Comparison of ENCODE assay signal across 8 cellular contexts in genomic region chr18:21112140-21112473, GRCh38. TPM values are rescaled to one million over a fixed set of nuclear protein-coding genes. Genes with fewer than 3 reads are reported as not detected.
DNase-seq lines count a peak whose midpoint lies in the region; ATAC-seq and TF ChIP-seq lines count a peak whose summit lies in the region.

No MANE protein-coding gene starts in this region.

- peaks cover 23% of the 10 kb centered on the region for H3K4me1 ChIP-seq in foreskin keratinocyte
- H3K4me1 ChIP-seq in rectal smooth muscle tissue (ENCODE audit: control insufficient read depth, insufficient read depth, low read length), result peaks cover 3% of the 10 kb centered on the region

- no peaks in the 10 kb centered on the region for H3K36me3 ChIP-seq in rectal smooth muscle tissue (ENCODE audit: control insufficient read depth, insufficient read depth, low read length)

- TF ChIP-seq CTCF in foreskin keratinocyte (conservative IDR thresholded peaks at IDR 0.05), result no peak

- H3K27me3 ChIP-seq in foreskin keratinocyte (no peaks in the 10 kb centered on the region), rectal smooth muscle tissue (ENCODE audit: control insufficient read depth, insufficient read depth, low read length) (no peaks in the 10 kb centered on the region)

- intact Hi-C loops in Right ventricle myocardium inferior (cut with DNase I), result no loop called here
- intact Hi-C loops in cardiac septum (cut with DNase I), result no loop called here

- peak; percentile 86 for DNase-seq in Right ventricle myocardium inferior (ENCODE audit: missing footprints)
- DNase-seq in cardiac septum (ENCODE audit: low spot score), result no peak
- peak; percentile 2 for DNase-seq in activated CD8-positive, alpha-beta memory T cell treated with anti-CD3 and anti-CD28 coated beads, Interleukin-2, amount 50 U/mL, for 24 hours (ENCODE audit: extremely low read depth)
- DNase-seq in foreskin keratinocyte, result no peak
- DNase-seq in KG1 (lab: John Stamatoyannopoulos, UW), result no peak
- DNase-seq in SK-N-DZ (ENCODE audit: low spot score), result no peak

- peak overlapping the region; percentile 61 for H3K9ac ChIP-seq in rectal smooth muscle tissue (ENCODE audit: low read length)

- H3K4me3 ChIP-seq in rectal smooth muscle tissue (ENCODE audit: low read length), result peak overlapping the region; percentile 92

- H3K27ac ChIP-seq in foreskin keratinocyte, result peak overlapping the region; percentile 8
- peak overlapping the region; percentile 89 for H3K27ac ChIP-seq in rectal smooth muscle tissue (ENCODE audit: low read depth, low read length)

- peak; percentile 56 for ATAC-seq in Right ventricle myocardium inferior
- no peak for ATAC-seq in foreskin keratinocyte
- ATAC-seq in HG03135 (IDR thresholded peaks at IDR 0.05; ENCODE audit: unreplicated experiment), result no peak

RNA-seq across cellular contexts. Expression of gene ROCK1, which starts 0.5 kb away (rescaled TPM):
- total RNA-seq in Right ventricle myocardium inferior, result 32.8 TPM
- total RNA-seq in cardiac septum, result 49.1 TPM
- 38.3 and 40.8 TPM in 2 replicates for total RNA-seq in foreskin keratinocyte
- polyA plus RNA-seq in foreskin keratinocyte, result 6.4 and 7.6 TPM in 2 replicates
- polyA plus RNA-seq in SK-N-DZ (2014; cell fraction: cytosol; rRNA removed), result 8.7 and 10.0 TPM in 2 replicates
- polyA plus RNA-seq in SK-N-DZ (2014; cell fraction: nucleus; rRNA removed), result 13.8 and 17.8 TPM in 2 replicates

Comparison
In these comparisons a context has a peak if more than half of its experiments do, and no peak if none do; other contexts are left out.
1. DNase-seq: peak in Right ventricle myocardium inferior (single experiment) and activated CD8-positive, alpha-beta memory T cell treated with anti-CD3 and anti-CD28 coated beads, Interleukin-2, amount 50 U/mL, for 24 hours (single experiment); none in cardiac septum (single experiment), foreskin keratinocyte (0 of 2), KG1 (single experiment) and SK-N-DZ (single experiment).